In genomic region chr2:161160226-161161073, GRCh38 we compare ENCODE assay signal across 8 cellular contexts. TPM values are rescaled to one million over a fixed set of nuclear protein-coding genes. Genes with fewer than 3 reads are reported as not detected.
A peak's percentile ranks its signal among the peaks of the same experiment; 100 is the strongest.
DNase-seq lines count a peak whose midpoint lies in the region; ATAC-seq and TF ChIP-seq lines count a peak whose summit lies in the region.

TSS of gene TANK (plus strand) at chr2:161160428. CDS start at chr2:161179663, 19,235 bp downstream.

- peak within 1 kb of the TSS; percentile 85 to 100 (median 94) for H3K4me3 ChIP-seq in liver (ENCODE audit: low read depth in 1 of 3, low read length in 3 of 3)

- H3K9ac ChIP-seq in liver (ENCODE audit: low read depth in 1 of 2, low read length in 2 of 2), result peak within 1 kb of the TSS; percentile 99 to 100

- H3K4me1 ChIP-seq in liver (ENCODE audit: control insufficient read depth in 4 of 4, insufficient read depth in 4 of 4, low read length in 3 of 4), result peaks cover 0 to 44% (median 20%) of the 10 kb centered on the region in 4 donors

- no peaks in the 10 kb centered on the region for H3K27me3 ChIP-seq in liver (ENCODE audit: control insufficient read depth in 4 of 4, insufficient read depth in 4 of 4, low read length in 3 of 4)

- H3K36me3 ChIP-seq in liver (ENCODE audit: control insufficient read depth in 4 of 4, insufficient read depth in 3 of 4, low read depth in 1 of 4, low read length in 3 of 4), result peaks cover 0 to 4% (median 2%) of the 10 kb centered on the region in 4 donors

- no peak for TF ChIP-seq CTCF in liver (IDR thresholded peaks at IDR 0.05; ENCODE audit: low read depth, low read length, missing input control)

- no peaks in the 10 kb centered on the region for H3K9me3 ChIP-seq in liver (ENCODE audit: control insufficient read depth in 4 of 4, low read length in 3 of 4)

- ATAC-seq in GM19351 (IDR thresholded peaks at IDR 0.05; ENCODE audit: unreplicated experiment), result peak; percentile 86
- ATAC-seq in HG03521 (IDR thresholded peaks at IDR 0.05; ENCODE audit: unreplicated experiment), result peak; percentile 87

- under 1% methylated on average over 50 of the region's 50 CpGs for whole genome bisulfite sequencing in liver

- TF ChIP-seq RAD21 in liver (IDR thresholded peaks at IDR 0.05), result peak; percentile 7 to 47

- DNase-seq in C1 segment of cervical spinal cord (lab: John Stamatoyannopoulos, UW), result peak; percentile 40 to 90 (median 86)
- peak; percentile 91 for DNase-seq in NCI-H774 (lab: John Stamatoyannopoulos, UW)
- DNase-seq in activated CD4-positive, alpha-beta T cell treated with anti-CD3 and anti-CD28 coated beads, Interleukin-2, amount 50 U/mL, for 4 hours, result peak; percentile 80 to 83
- peak; percentile 90 for DNase-seq in dermis blood vessel endothelial cell
- peak; percentile 92 for DNase-seq in stimulated activated CD4-positive, alpha-beta T cell treated with anti-CD3 and anti-CD28 coated beads, Interleukin-4, amount 100 ng/mL, for 24 hours

- H3K27ac ChIP-seq in liver (ENCODE audit: low read depth in 1 of 2, low read length in 2 of 2), result peak within 1 kb of the TSS; percentile 100

TF ChIP-seq in liver, 16 proteins besides CTCF, POLR2A, EP300 and RAD21:
- TF ChIP-seq GABPA (IDR thresholded peaks at IDR 0.05 in 1 of 2, conservative IDR thresholded peaks at IDR 0.05 in 1 of 2) (peak; percentile 69 to 88), ATF3 (IDR thresholded peaks at IDR 0.05) (peak; percentile 95), HNF4G (IDR thresholded peaks at IDR 0.05) (no peak), FOXA2 (IDR thresholded peaks at IDR 0.05) (peak; percentile 79), RXRA (IDR thresholded peaks at IDR 0.05) (peak; percentile 78 to 83), EGR1 (IDR thresholded peaks at IDR 0.05; ENCODE audit: low read depth in 2 of 2) (peak; percentile 83 to 91), ZBTB33 (IDR thresholded peaks at IDR 0.05) (peak; percentile 82), REST (IDR thresholded peaks at IDR 0.05) (no peak), JUND (IDR thresholded peaks at IDR 0.05) (peak; percentile 76 to 81), MAX (IDR thresholded peaks at IDR 0.05) (peak; percentile 90), YY1 (IDR thresholded peaks at IDR 0.05) (peak; percentile 69), FOXA1 (IDR thresholded peaks at IDR 0.05) (peak; percentile 87), NR2F2 (IDR thresholded peaks at IDR 0.05) (peak; percentile 64), SP1 (IDR thresholded peaks at IDR 0.05) (peak; percentile 77), HNF4A (conservative IDR thresholded peaks at IDR 0.05) (peak; percentile 60 to 78), TAF1 (conservative IDR thresholded peaks at IDR 0.05) (peak; percentile 99)

RNA-seq across cellular contexts. Expression of gene TANK, which starts in this region (rescaled TPM):
- total RNA-seq in dermis blood vessel endothelial cell, result 79.4 and 114 TPM in 2 replicates
- 10 to 100 TPM; 46.0 to 62.1 TPM for total RNA-seq in liver
- polyA plus RNA-seq in liver, result 10 to 100 TPM; 17.2 to 38.7 TPM

Comparison
In these comparisons a context has a peak if more than half of its experiments do, and no peak if none do; other contexts are left out.
1. Peak in every context shown above with its lines: DNase-seq, ATAC-seq, H3K4me3 ChIP-seq and H3K27ac ChIP-seq.